1 cellular context compared by ENCODE assay signal in the genomic region with DNA sequence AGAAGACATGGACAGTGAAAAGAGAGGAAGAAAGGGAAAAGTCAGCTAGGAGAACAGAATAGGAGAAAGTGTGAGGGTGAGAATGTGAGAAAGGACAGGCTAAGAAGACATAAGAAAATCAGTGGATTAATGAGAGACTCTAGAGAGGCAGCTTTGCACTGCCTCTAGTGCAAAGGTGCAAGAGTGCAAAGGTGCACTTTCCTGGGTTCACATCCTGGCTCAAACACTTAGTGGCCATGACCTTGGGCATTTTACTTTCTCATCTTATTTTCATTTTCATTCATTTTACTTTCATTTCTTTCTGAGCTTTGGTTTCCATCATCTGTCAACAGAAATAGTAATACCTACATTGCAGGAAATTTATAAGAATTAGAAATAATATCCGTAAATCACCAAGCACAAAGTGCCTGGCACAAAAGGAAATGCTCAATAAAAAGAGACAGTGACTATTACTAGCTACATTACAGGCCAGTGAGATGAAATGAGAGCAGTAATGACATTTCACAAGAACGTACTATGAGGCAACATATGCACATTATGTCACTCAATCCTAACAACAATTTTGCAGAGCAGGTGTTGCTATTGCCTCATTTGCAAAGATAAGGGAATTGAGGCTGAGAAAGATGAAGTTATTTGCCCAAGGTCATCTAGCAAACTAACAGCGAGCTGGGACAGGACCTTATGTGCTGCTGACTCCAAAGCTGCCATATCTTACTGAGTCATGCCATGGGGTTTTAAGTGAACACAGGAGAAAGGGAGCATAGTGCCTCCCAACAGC.
TF ChIP-seq lines count a peak whose summit lies in the region.

No MANE protein-coding gene starts in this region.

TF ChIP-seq in IMR-90, 13 proteins besides CTCF, POLR2A, EP300 and RAD21:
- TF ChIP-seq MXI1 (IDR thresholded peaks at IDR 0.05; ENCODE audit: borderline replicate concordance, low read depth, low read length), result no peak
- no peak for TF ChIP-seq SMC3 (IDR thresholded peaks at IDR 0.05; ENCODE audit: low read depth, low read length)
- peak; percentile 56 for TF ChIP-seq CEBPB (IDR thresholded peaks at IDR 0.05; ENCODE audit: low read depth, low read length)
- TF ChIP-seq NFE2L2 (IDR thresholded peaks at IDR 0.05; ENCODE audit: low read depth, low read length), result no peak
